In the genomic region with DNA sequence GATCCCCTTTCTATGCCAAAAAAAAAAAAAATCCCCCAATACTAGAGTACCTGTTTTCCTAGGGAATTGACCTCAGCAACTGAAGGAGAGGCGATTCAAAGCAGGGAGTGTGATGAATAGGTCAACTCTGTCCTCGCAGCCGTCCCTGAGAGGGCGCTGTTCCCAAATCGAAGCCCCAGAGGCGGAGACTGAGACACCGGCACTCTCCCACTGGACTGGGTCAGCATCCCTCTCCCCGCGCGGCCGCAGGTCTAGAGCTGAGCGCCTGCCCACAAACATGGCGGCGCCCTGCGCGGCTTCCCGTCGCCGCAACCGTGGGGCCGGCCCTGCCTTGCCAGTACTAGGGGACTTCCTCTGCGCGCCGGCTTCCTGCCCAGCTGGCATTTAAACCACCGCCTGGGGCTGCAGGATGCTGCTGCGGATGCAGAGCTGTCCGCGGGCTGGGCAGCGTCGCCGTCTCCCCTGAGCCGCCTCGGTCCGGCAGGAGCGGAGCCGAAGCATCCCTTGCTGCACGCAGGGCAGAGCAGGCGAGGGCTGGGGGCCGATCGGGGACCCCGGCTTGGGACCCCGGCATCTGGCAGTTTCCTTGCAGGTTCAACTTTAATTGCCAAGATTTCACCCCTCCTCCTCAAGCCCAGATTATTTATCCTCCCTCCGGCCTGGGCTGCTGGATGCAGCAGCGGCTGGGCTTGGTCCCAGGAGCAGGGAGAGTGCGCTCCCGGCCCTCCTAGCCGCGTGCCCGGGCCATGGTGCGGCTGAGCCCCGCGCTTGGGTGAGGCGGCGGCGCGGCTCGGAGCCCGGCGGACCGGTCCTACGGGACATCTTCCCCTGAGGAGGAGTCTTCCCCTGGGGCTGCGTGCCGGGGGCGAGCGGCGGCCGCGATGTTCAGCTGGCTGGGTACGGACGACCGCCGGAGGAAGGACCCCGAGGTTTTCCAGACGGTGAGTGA, we compare ENCODE assay signal across 1 cellular context.
TF ChIP-seq lines count a peak whose summit lies in the region.

EHD3 (plus strand) TSS at position 412 of the 949 bp plus-strand sequence; CDS start at position 882, 470 bp downstream.

TF ChIP-seq in HEK293, 187 proteins besides CTCF, POLR2A, EP300 and RAD21 (continued from another document):
- TF ChIP-seq ZNF10 (tag by site-specific recombination; IDR thresholded peaks at IDR 0.05) (no peak), SP7 (tag by site-specific recombination; IDR thresholded peaks at IDR 0.05) (peak; percentile 66; the same call in 1 of the 2 replicates), ZNF423 (tag by site-specific recombination; IDR thresholded peaks at IDR 0.05) (no peak), ZFP3 (tag by site-specific recombination; IDR thresholded peaks at IDR 0.05; ENCODE audit: low read depth) (no peak), ZNF223 (tag by site-specific recombination; IDR thresholded peaks at IDR 0.05) (no peak), ZNF626 (tag by site-specific recombination; IDR thresholded peaks at IDR 0.05) (no peak), ZBTB21 (tag by site-specific recombination; IDR thresholded peaks at IDR 0.05) (no peak), PBX3 (CRISPR knock-in tag; IDR thresholded peaks at IDR 0.05) (peak; percentile 55; the same call in 1 of the 2 replicates), ZNF202 (tag by site-specific recombination; IDR thresholded peaks at IDR 0.05; ENCODE audit: borderline replicate concordance) (no peak), HIC1 (tag by site-specific recombination; IDR thresholded peaks at IDR 0.05) (no peak), YY1 (tag by site-specific recombination; IDR thresholded peaks at IDR 0.05) (peak; percentile 95), ZIC2 (tag by site-specific recombination; IDR thresholded peaks at IDR 0.05) (peak; percentile 22), ZNF785 (tag by site-specific recombination; IDR thresholded peaks at IDR 0.05) (no peak), ZNF610 (tag by site-specific recombination; IDR thresholded peaks at IDR 0.05; ENCODE audit: borderline replicate concordance) (no peak)
- TF ChIP-seq, protein P1, sequence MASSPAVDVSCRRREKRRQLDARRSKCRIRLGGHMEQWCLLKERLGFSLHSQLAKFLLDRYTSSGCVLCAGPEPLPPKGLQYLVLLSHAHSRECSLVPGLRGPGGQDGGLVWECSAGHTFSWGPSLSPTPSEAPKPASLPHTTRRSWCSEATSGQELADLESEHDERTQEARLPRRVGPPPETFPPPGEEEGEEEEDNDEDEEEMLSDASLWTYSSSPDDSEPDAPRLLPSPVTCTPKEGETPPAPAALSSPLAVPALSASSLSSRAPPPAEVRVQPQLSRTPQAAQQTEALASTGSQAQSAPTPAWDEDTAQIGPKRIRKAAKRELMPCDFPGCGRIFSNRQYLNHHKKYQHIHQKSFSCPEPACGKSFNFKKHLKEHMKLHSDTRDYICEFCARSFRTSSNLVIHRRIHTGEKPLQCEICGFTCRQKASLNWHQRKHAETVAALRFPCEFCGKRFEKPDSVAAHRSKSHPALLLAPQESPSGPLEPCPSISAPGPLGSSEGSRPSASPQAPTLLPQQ (tag by site-specific recombination; IDR thresholded peaks at IDR 0.05), result 0 out of 2 replicates have a peak, but pooled peaks have one; percentile 45
- TF ChIP-seq, protein P2, sequence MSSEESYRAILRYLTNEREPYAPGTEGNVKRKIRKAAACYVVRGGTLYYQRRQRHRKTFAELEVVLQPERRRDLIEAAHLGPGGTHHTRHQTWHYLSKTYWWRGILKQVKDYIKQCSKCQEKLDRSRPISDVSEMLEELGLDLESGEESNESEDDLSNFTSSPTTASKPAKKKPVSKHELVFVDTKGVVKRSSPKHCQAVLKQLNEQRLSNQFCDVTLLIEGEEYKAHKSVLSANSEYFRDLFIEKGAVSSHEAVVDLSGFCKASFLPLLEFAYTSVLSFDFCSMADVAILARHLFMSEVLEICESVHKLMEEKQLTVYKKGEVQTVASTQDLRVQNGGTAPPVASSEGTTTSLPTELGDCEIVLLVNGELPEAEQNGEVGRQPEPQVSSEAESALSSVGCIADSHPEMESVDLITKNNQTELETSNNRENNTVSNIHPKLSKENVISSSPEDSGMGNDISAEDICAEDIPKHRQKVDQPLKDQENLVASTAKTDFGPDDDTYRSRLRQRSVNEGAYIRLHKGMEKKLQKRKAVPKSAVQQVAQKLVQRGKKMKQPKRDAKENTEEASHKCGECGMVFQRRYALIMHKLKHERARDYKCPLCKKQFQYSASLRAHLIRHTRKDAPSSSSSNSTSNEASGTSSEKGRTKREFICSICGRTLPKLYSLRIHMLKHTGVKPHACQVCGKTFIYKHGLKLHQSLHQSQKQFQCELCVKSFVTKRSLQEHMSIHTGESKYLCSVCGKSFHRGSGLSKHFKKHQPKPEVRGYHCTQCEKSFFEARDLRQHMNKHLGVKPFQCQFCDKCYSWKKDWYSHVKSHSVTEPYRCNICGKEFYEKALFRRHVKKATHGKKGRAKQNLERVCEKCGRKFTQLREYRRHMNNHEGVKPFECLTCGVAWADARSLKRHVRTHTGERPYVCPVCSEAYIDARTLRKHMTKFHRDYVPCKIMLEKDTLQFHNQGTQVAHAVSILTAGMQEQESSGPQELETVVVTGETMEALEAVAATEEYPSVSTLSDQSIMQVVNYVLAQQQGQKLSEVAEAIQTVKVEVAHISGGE (tag by site-specific recombination; conservative IDR thresholded peaks at IDR 0.05; ENCODE audit: low read depth), result peak; percentile 93
